8 cellular contexts compared by ENCODE assay signal in genomic region chr6:28880519-28880893, GRCh38. TPM values are rescaled to one million over a fixed set of nuclear protein-coding genes. Genes with fewer than 3 reads are reported as not detected.
DNase-seq lines count a peak whose midpoint lies in the region; ATAC-seq and TF ChIP-seq lines count a peak whose summit lies in the region.

No MANE protein-coding gene starts in this region.

- CTCF ChIA-PET in T-cell (lab: Charles Lee), result interaction anchor here (0.6 to 2.2 kb wide), 5 partner anchors 14 to 42 kb away, joined by 3 to 9 read pairs (median 4); no protein-coding TSS in a partner anchor

- H3K36me3 ChIP-seq in DOHH2 (ENCODE audit: control insufficient read depth, low read length) (no peaks in the 10 kb centered on the region; the same call in 1 of the 2 replicates), fibroblast of lung (ENCODE audit: control insufficient read depth, insufficient read depth, low read length) (no peaks in the 10 kb centered on the region)
- no peaks in the 10 kb centered on the region for H3K36me3 ChIP-seq in effector memory CD4-positive, alpha-beta T cell (ENCODE audit: control insufficient read depth, insufficient read depth, low read length)

- H3K27ac ChIP-seq in DOHH2 (ENCODE audit: low read depth, low read length) (0 out of 2 replicates have a peak overlapping the region, but pooled peaks have one; percentile 24), fibroblast of lung (ENCODE audit: insufficient read depth, low read length) (no peak overlapping the region)
- no peak overlapping the region for H3K27ac ChIP-seq in effector memory CD4-positive, alpha-beta T cell (ENCODE audit: insufficient read depth, low read length, poor library complexity, severe bottlenecking)

- DNase-seq in T-cell, result no peak
- no peak for DNase-seq in fibroblast of lung (ENCODE audit: low read depth in 2 of 2)
- DNase-seq in progenitor cell of endocrine pancreas (ENCODE audit: low spot score, unreplicated experiment), result no peak
- no peak for DNase-seq in HUDEP-2 (lab: John Stamatoyannopoulos, UW; ENCODE audit: unreplicated experiment in 76 of 76)
- no peak for DNase-seq in effector memory CD4-positive, alpha-beta T cell

- peaks cover 11% of the 10 kb centered on the region for H3F3A ChIP-seq in DOHH2 (ENCODE audit: control insufficient read depth, insufficient read depth)

- H3K9ac ChIP-seq in fibroblast of lung (ENCODE audit: insufficient read depth, low read length), result no peak overlapping the region

- peaks cover 36 to 37% (median 36%) of the 10 kb centered on the region in 3 donors for H3K4me1 Mint-ChIP-seq in T-cell
- H3K4me1 Mint-ChIP-seq in progenitor cell of endocrine pancreas (ENCODE audit: low read depth), result peaks cover 7% of the 10 kb centered on the region

- H3K4me3 ChIP-seq in DOHH2 (ENCODE audit: low read length) (peak overlapping the region; percentile 85), fibroblast of lung (replicated peaks in 1 of 4; ENCODE audit: control extremely low read depth in 1 of 4, insufficient read depth in 1 of 4, low read depth in 3 of 4, low read length in 4 of 4) (peak overlapping the region; percentile 80 to 100 (median 92))
- no peak overlapping the region for H3K4me3 ChIP-seq in effector memory CD4-positive, alpha-beta T cell (ENCODE audit: insufficient read depth, low read depth, low read length, poor library complexity, severe bottlenecking)

- H3K27me3 ChIP-seq in DOHH2 (ENCODE audit: control insufficient read depth, low read length) (no peaks in the 10 kb centered on the region), fibroblast of lung (ENCODE audit: control insufficient read depth, insufficient read depth, low read length) (no peaks in the 10 kb centered on the region)
- H3K27me3 ChIP-seq in effector memory CD4-positive, alpha-beta T cell (replicated peaks; ENCODE audit: control insufficient read depth, insufficient read depth, low read length, poor library complexity, severe bottlenecking), result no peaks in the 10 kb centered on the region

- no peaks in the 10 kb centered on the region for H3K9me2 ChIP-seq in DOHH2 (replicated peaks; ENCODE audit: control insufficient read depth, low read length)

- H3K4me1 ChIP-seq in DOHH2 (ENCODE audit: control insufficient read depth, low read length) (peaks cover 63% of the 10 kb centered on the region), fibroblast of lung (ENCODE audit: control insufficient read depth, extremely low read depth, insufficient read depth, low read length) (no peaks in the 10 kb centered on the region)
- peaks cover 7% of the 10 kb centered on the region for H3K4me1 ChIP-seq in effector memory CD4-positive, alpha-beta T cell (ENCODE audit: control insufficient read depth, insufficient read depth, low read length, poor library complexity, severe bottlenecking)

- peaks cover 0 to 20% of the 10 kb centered on the region in 2 donors for H3K27me3 Mint-ChIP-seq in T-cell
- no peaks in the 10 kb centered on the region for H3K27me3 Mint-ChIP-seq in progenitor cell of endocrine pancreas

- peak overlapping the region; percentile 99 for H2AFZ ChIP-seq in fibroblast of lung (ENCODE audit: low read length)

- H3K36me3 Mint-ChIP-seq in T-cell, result no peaks in the 10 kb centered on the region
- H3K36me3 Mint-ChIP-seq in progenitor cell of endocrine pancreas (ENCODE audit: insufficient read depth), result no peaks in the 10 kb centered on the region

- TF ChIP-seq CTCF in DOHH2 (IDR thresholded peaks at IDR 0.05; ENCODE audit: low read depth, low read length, poor library complexity, severe bottlenecking), result no peak
- TF ChIP-seq CTCF in fibroblast of lung (conservative IDR thresholded peaks at IDR 0.05 in 1 of 2, IDR thresholded peaks at IDR 0.05 in 1 of 2; ENCODE audit: low read depth in 1 of 2, low read length in 2 of 2), result no peak
- no peak for TF ChIP-seq CTCF in progenitor cell of endocrine pancreas (IDR thresholded peaks at IDR 0.05; ENCODE audit: unreplicated experiment)

- H3K4me2 ChIP-seq in DOHH2 (ENCODE audit: low read length) (peak overlapping the region; percentile 71), fibroblast of lung (ENCODE audit: extremely low read depth, insufficient read depth, low read length) (peak overlapping the region; percentile 87)

- peak overlapping the region in 1 of 2 donors; percentile 44 for H3K27ac Mint-ChIP-seq in T-cell
- H3K27ac Mint-ChIP-seq in progenitor cell of endocrine pancreas, result peak overlapping the region; percentile 97

- H3K9me3 ChIP-seq in DOHH2 (ENCODE audit: control insufficient read depth, insufficient read depth, low read length), result peaks cover 10% of the 10 kb centered on the region; the same call in 1 of the 2 replicates
- no peaks in the 10 kb centered on the region for H3K9me3 ChIP-seq in fibroblast of lung (ENCODE audit: control insufficient read depth, insufficient read depth, low read depth, low read length)
- no peaks in the 10 kb centered on the region for H3K9me3 ChIP-seq in effector memory CD4-positive, alpha-beta T cell (ENCODE audit: control insufficient read depth, low read length)

- H4K20me1 ChIP-seq in DOHH2 (ENCODE audit: control insufficient read depth, insufficient read depth, low read depth, low read length) (no peaks in the 10 kb centered on the region), fibroblast of lung (ENCODE audit: control insufficient read depth, extremely low read depth, insufficient read depth, low read length) (no peaks in the 10 kb centered on the region)

- ATAC-seq in T-cell (replicated peaks in 1 of 4) (no peak), HG02884 (IDR thresholded peaks at IDR 0.05; ENCODE audit: unreplicated experiment) (no peak), HG03095 (IDR thresholded peaks at IDR 0.05; ENCODE audit: unreplicated experiment) (no peak)

- POLR2A ChIA-PET in T-cell (lab: Charles Lee), result interaction anchor here in 1 of 2 donors (1.0 kb wide), 1 partner anchor 17 kb away, joined by 3 read pairs; no protein-coding TSS in a partner anchor

- peak overlapping the region; percentile 61 to 80 (median 70) for H3K4me3 Mint-ChIP-seq in T-cell
- H3K4me3 Mint-ChIP-seq in progenitor cell of endocrine pancreas (ENCODE audit: low read depth), result peak overlapping the region; percentile 96

- H3K9me3 Mint-ChIP-seq in T-cell (peaks cover 0 to 4% (median 0%) of the 10 kb centered on the region in 3 donors), progenitor cell of endocrine pancreas (ENCODE audit: low read depth) (peaks cover 6% of the 10 kb centered on the region)

- H3K79me2 ChIP-seq in DOHH2 (ENCODE audit: control insufficient read depth, low read length) (no peaks in the 10 kb centered on the region), fibroblast of lung (ENCODE audit: control insufficient read depth, insufficient read depth, low read length) (no peaks in the 10 kb centered on the region)

RNA-seq across cellular contexts. Expression of gene TRIM27, which starts 43.3 kb away (rescaled TPM):
- total RNA-seq in T-cell (10 to 100 TPM; 27.2 to 91.7 (median 86.9) TPM), fibroblast of lung (43.7 and 43.8 TPM in 2 replicates), progenitor cell of endocrine pancreas (91.8 and 97.3 TPM in 2 replicates)
- polyA plus RNA-seq in fibroblast of lung, result 42.1 and 42.7 TPM in 2 replicates
- 28.5 and 33.6 TPM in 2 replicates for polyA plus RNA-seq in fibroblast of lung (2012)
- 17.3 and 28.3 TPM in 2 replicates for polyA minus RNA-seq in fibroblast of lung (ENCODE audit: low replicate concordance)
